Comparison of ENCODE assay signal across 22 cellular contexts in the genomic region with DNA sequence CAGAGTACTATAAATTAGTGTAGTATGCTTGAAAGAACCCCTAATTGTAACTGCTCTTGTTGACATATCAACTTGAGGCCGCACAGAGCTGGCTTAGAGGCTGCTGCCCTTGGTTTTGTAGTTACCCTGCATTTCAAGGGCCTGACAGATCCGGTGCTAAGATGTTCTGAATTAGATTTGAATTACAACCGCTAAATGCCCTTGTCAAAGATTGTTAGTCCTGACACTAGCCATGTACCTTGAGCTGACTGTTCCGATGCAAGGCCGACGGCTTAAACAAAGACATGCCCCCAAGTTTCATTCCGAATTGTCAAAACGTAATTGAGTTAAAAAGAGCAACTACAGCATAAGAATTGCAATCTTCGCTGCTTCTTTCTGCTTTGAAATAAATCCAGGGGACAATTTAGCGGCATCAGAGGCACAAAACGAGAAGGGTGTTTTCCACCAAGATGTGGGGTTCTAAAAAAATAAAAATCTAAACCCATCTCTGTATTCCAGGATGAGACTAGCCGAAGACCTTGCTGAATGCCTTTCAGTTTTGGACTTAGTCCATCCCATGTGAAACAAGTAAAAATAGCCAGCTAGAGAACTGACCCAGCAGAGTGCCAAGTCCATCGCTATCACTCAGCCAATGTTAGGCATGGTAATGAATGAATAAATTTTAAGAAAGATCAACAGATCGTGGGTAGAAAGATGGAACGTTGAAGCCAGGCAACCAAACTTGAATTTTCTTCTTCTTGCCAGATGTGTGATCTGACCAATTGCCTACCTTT.
"Had no signal": no experiment of that assay in that cellular context is flagged by ENCODE, and none has a peak within 500 bp of the region (broad histone marks: within the 10 kb centered on the region; RNA-seq: fewer than 3 reads in every experiment).

No MANE protein-coding gene starts in this region.

- ATAC-seq: activated CD8-positive, alpha-beta T cell treated with anti-CD3 and anti-CD28 coated beads for 36 hours; activated T-helper 17 cell treated with anti-CD3 and anti-CD28 coated beads, Interleukin-2, amount 50 U/mL, for 72 hours; body of pancreas; left lung; natural killer cell; pancreas had no signal

- H3K9me3 ChIP-seq: body of pancreas, colonic mucosa, left lung, neutrophil, pancreas, thyroid gland, vagina had no signal

- H3K4me1 ChIP-seq: body of pancreas, colonic mucosa, left lung, pancreas, vagina had no signal

- H3K27ac ChIP-seq: body of pancreas, colonic mucosa, left lung, neutrophil, pancreas, thyroid gland, vagina had no signal

- H3K27me3 ChIP-seq: body of pancreas, colonic mucosa, pancreas, thyroid gland, vagina had no signal

- H3K4me3 ChIP-seq: body of pancreas, colonic mucosa, left lung, pancreas, thyroid gland, vagina had no signal

- FAIRE-seq: keratinocyte, pancreas had no signal

- H3K36me3 ChIP-seq: colonic mucosa, left lung, neutrophil, pancreas, thyroid gland, vagina had no signal

- DNase-seq: activated CD4-positive, alpha-beta T cell treated with anti-CD3 and anti-CD28 coated beads, Interleukin-2, amount 10 ng/mL, durations not matched to agents 24 days and 14 days; activated CD4-positive, CD25-positive, alpha-beta regulatory T cell; activated CD8-positive, alpha-beta T cell treated with anti-CD3 and anti-CD28 coated beads for 36 hours; activated naive CD4-positive, alpha-beta T cell treated with Interleukin-2 at 50 U/mL for 16 hours; activated naive CD8-positive, alpha-beta T cell treated with anti-CD3 and anti-CD28 coated beads, Interleukin-2, amount 10 ng/mL, durations not matched to agents 7 days and 5 days; activated T-cell treated with anti-CD3 and anti-CD28 coated beads, Interleukin-2, amount 50 U/mL, for 1 hour; body of pancreas; caudate nucleus; colonic mucosa; foreskin melanocyte; glutamatergic neuron; left lung; natural killer cell; pancreas; stimulated activated naive CD4-positive, alpha-beta T cell treated with Interleukin-2 at 50 U/mL for 16 hours; T-helper 1 cell; T-helper 9 cell; thyroid gland had no signal
